In the genomic region with DNA sequence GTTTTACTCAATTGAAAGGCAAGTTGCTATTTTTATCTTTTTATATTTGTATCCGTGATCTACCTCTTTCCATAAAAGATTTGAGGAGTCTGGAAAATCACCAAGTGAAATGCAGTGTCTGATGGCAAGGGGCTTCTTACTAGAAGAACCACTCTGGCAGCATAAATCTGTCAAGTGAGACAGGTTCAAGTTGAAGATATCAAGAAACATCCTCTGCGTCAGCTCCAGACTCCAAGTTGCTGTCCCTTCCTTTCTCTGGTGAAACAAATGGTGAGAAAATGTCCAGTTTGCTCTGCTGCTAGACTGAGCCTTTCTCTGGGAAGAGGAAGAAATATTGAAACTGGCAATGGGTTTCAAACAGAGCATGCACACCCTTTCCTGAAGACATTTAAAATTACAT, we compare ENCODE assay signal across 6 cellular contexts.
"Had no signal": no experiment of that assay in that cellular context is flagged by ENCODE, and none has a peak within 500 bp of the region (broad histone marks: within the 10 kb centered on the region; RNA-seq: fewer than 3 reads in every experiment).

No MANE protein-coding gene starts in this region.

- H3K9me3 Mint-ChIP-seq: IgD-negative memory B cell had no signal

- H3K4me1 Mint-ChIP-seq: IgD-negative memory B cell had no signal

- H3K36me3 Mint-ChIP-seq: IgD-negative memory B cell had no signal

- H3K27ac Mint-ChIP-seq: IgD-negative memory B cell had no signal

- DNase-seq: GM23248, H9, HCEC 1CT had no signal

- H2AFZ ChIP-seq: GM23248 had no signal

- ATAC-seq: HepG2 had no signal

- H3K4me3 Mint-ChIP-seq: H9, IgD-negative memory B cell had no signal

- H3K27ac ChIP-seq: GM23248, HL-60 had no signal

- H3K4me3 ChIP-seq: GM23248 had no signal
